Comparison of ENCODE assay signal across 9 cellular contexts in genomic region chr20:10536531-10536930, GRCh38.
A peak's percentile ranks its signal among the peaks of the same experiment; 100 is the strongest.
DNase-seq lines count a peak whose midpoint lies in the region; ATAC-seq and TF ChIP-seq lines count a peak whose summit lies in the region.
"Had no signal": no experiment of that assay in that cellular context is flagged by ENCODE, and none has a peak within 500 bp of the region (broad histone marks: within the 10 kb centered on the region; RNA-seq: fewer than 3 reads in every experiment).

No MANE protein-coding gene starts in this region.

- WGBS in SK-N-SH (ENCODE audit: low lambda C conversion rate) = 45% methylated on average over 4 of the region's 4 CpGs

- no peak overlapping the region for H2AFZ ChIP-seq in SK-N-SH (ENCODE audit: low read depth)

- TF ChIP-seq EP300 in SK-N-SH (IDR thresholded peaks at IDR 0.05; ENCODE audit: borderline replicate concordance in 1 of 2, low read depth in 1 of 2, low read length in 1 of 2) = no peak

- no peaks in the 10 kb centered on the region for H4K20me1 ChIP-seq in SK-N-SH (ENCODE audit: insufficient read depth)

- no peaks in the 10 kb centered on the region for H3K9me3 ChIP-seq in SK-N-SH

- no peaks in the 10 kb centered on the region for H3K79me2 ChIP-seq in SK-N-SH (ENCODE audit: insufficient read depth)

- H3K4me1 ChIP-seq in SK-N-SH (ENCODE audit: control insufficient read depth in 1 of 2, insufficient read depth in 2 of 2, low read depth in 1 of 2, low read length in 1 of 2) = peaks cover 2 to 33% of the 10 kb centered on the region in 2 experiments; a peak in 2 of 4 replicates

- no peak overlapping the region for H3K9ac ChIP-seq in SK-N-SH

- H3K27ac ChIP-seq in SK-N-SH (ENCODE audit: low read depth in 2 of 2, low read length in 1 of 2) = peak overlapping the region; percentile 20 to 50; a peak in 2 of 4 replicates

- H3K4me2 ChIP-seq in SK-N-SH = peak overlapping the region; percentile 54; the same call in 1 of the 2 replicates

- H3K4me3 ChIP-seq in AG10803 (ENCODE audit: low read length) (no peak overlapping the region), SK-N-SH (ENCODE audit: low read depth in 2 of 2, low read length in 1 of 2) (no peak overlapping the region)

- no peak for ATAC-seq in HG03025 (IDR thresholded peaks at IDR 0.05; ENCODE audit: low FRiP score, unreplicated experiment)
- no peak for ATAC-seq in HG03521 (IDR thresholded peaks at IDR 0.05; ENCODE audit: unreplicated experiment)
- ATAC-seq: activated naive CD4-positive, alpha-beta T cell treated with anti-CD3 and anti-CD28 coated beads, Interleukin-2, amount 50 U/mL, for 72 hours had no signal

- H3K36me3 ChIP-seq in SK-N-SH (replicated peaks in 1 of 2; ENCODE audit: control insufficient read depth in 1 of 2, insufficient read depth in 2 of 2, low read length in 1 of 2) = no peaks in the 10 kb centered on the region

- H3K27me3 ChIP-seq in SK-N-SH (ENCODE audit: insufficient read depth) = no peaks in the 10 kb centered on the region

- CTCF ChIA-PET in SK-N-SH (lab: Yijun Ruan, JAX) = interaction anchor here (0.6 to 2.7 kb wide), 13 partner anchors 11 to 560 kb away, joined by 3 to 10 read pairs (median 4); no protein-coding TSS in a partner anchor

- no peaks in the 10 kb centered on the region for H3K9me2 ChIP-seq in SK-N-SH

- POLR2A ChIA-PET in SK-N-SH (lab: Yijun Ruan, JAX) = interaction anchor here (0.7 kb wide), 1 partner anchor 102 kb away, joined by 4 read pairs; the partner anchor contains the start of gene MKKS

- TF ChIP-seq CTCF in AG10803 (conservative IDR thresholded peaks at IDR 0.05; ENCODE audit: low read length) = peak; percentile 44
- TF ChIP-seq CTCF in GM20000 (IDR thresholded peaks at IDR 0.05; ENCODE audit: extremely low read depth, missing control alignments) = peak; percentile 74
- TF ChIP-seq CTCF in SK-N-SH (IDR thresholded peaks at IDR 0.05) = peak; percentile 66

- peaks cover 13% of the 10 kb centered on the region for H3F3A ChIP-seq in SK-N-SH (replicated peaks; ENCODE audit: insufficient read depth)

- peak; percentile 76 for TF ChIP-seq RAD21 in SK-N-SH (IDR thresholded peaks at IDR 0.05; ENCODE audit: low read length)

- peak; percentile 18 for DNase-seq in AG10803 (ENCODE audit: low read depth)
- DNase-seq in GM20000 (ENCODE audit: low spot score) = no peak
- no peak for DNase-seq in SK-N-SH
- DNase-seq in glomerular visceral epithelial cell (ENCODE audit: extremely low spot score) = peak; percentile 35
- DNase-seq in GM19238 (ENCODE audit: insufficient read length, low spot score) = no peak
- DNase-seq in ureter (ENCODE audit: low spot score) = no peak

TF ChIP-seq in SK-N-SH, 30 proteins besides CTCF, POLR2A, EP300 and RAD21:
- TF ChIP-seq SMC3 (IDR thresholded peaks at IDR 0.05; ENCODE audit: low read depth, low read length) (peak; percentile 63), REST (IDR thresholded peaks at IDR 0.05; ENCODE audit: low read depth, low read length) (no peak), ZBTB33 (IDR thresholded peaks at IDR 0.05; ENCODE audit: borderline replicate concordance, low read depth) (no peak), FOXM1 (IDR thresholded peaks at IDR 0.05; ENCODE audit: low read depth) (no peak), NRF1 (IDR thresholded peaks at IDR 0.05; ENCODE audit: low read depth, low read length) (no peak), GATA2 (CRISPR knock-in tag; IDR thresholded peaks at IDR 0.05) (no peak), NFIC (IDR thresholded peaks at IDR 0.05; ENCODE audit: borderline replicate concordance) (no peak), TCF12 (IDR thresholded peaks at IDR 0.05) (no peak), CHD2 (IDR thresholded peaks at IDR 0.05; ENCODE audit: low read length, partially characterized antibody) (no peak)

Comparison
In these comparisons a context has a peak if more than half of its experiments do, and no peak if none do; other contexts are left out.
1. DNase-seq: peak in AG10803 (single experiment) and glomerular visceral epithelial cell (single experiment); none in GM20000 (single experiment), SK-N-SH (single experiment), GM19238 (single experiment) and ureter (single experiment).
2. Peak in every context shown above with its lines, with median percentiles within 50 percentile points of each other: CTCF ChIP-seq.